ENCODE assay signal across 8 cellular contexts in the genomic region with DNA sequence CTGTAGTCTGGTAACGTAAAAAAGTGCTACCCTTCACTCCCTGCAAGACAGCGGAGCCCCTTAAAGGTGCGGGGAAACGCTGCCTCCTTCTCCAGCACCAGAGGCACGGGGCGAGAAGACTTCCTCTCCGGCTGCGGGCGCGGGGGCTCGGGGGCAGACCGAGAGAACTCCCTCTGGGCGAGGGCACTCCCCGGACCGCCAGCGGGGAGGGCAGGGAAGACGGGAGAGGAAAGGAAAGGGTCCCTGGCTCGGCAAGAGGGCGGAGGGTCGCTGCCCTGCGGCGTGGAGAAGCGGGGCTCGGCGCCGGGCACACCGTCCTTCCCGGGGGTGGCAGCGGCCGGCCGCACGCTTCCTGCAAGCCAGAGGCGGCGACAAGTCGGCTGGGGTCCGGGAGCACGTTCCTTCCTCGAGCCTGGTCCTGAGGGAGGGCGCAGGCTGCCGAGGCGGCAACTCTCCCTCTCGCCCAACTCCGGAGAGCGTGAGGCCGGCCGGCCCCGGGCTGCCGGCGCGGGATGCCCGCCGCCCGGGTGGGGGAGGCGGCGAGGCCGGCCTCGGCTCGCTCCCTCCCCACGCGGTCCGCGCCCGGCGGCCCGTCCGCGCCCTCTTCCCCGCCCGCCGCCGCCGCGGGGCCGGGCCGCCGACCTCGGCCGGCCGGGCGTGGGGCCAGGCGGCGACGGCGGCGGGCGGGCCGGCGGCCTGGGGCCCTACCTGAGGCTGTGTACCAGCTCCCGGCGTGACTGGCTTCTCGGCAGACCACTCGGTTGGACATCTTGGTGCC. TPM values are rescaled to one million over a fixed set of nuclear protein-coding genes. Genes with fewer than 3 reads are reported as not detected.
A peak's percentile ranks its signal among the peaks of the same experiment; 100 is the strongest.
DNase-seq lines count a peak whose midpoint lies in the region; ATAC-seq and TF ChIP-seq lines count a peak whose summit lies in the region.

No MANE protein-coding gene starts in this region.

- H3K4me1 ChIP-seq in urinary bladder (ENCODE audit: insufficient read depth): no peaks in the 10 kb centered on the region

- peak overlapping the region; percentile 87 for H3K4me3 ChIP-seq in urinary bladder (ENCODE audit: low read depth, low read length)

- peak overlapping the region; percentile 72 for H3K27ac ChIP-seq in urinary bladder (ENCODE audit: low read depth)

- under 1% methylated on average over 91 of the region's 92 CpGs for WGBS in urinary bladder

- peak; percentile 33 for DNase-seq in NK-92 treated with Interleukin-12 subunit alpha and Interleukin-12 subunit beta, amount 100 ng/mL, for 24 hours (lab: John Stamatoyannopoulos, UW)
- DNase-seq in NK-92 (lab: John Stamatoyannopoulos, UW; ENCODE audit: unreplicated experiment) (no peak), RKO (ENCODE audit: low spot score) (peak; percentile 32), globus pallidus (ENCODE audit: low spot score) (peak; percentile 29), omental fat pad (ENCODE audit: low spot score) (no peak)
- peak; percentile 8 to 33 (median 12) for DNase-seq in activated naive CD4-positive, alpha-beta T cell (lab: John Stamatoyannopoulos, UW)

- TF ChIP-seq CTCF in omental fat pad (IDR thresholded peaks at IDR 0.05): no peak

- H3K36me3 ChIP-seq in urinary bladder (ENCODE audit: insufficient read depth): no peaks in the 10 kb centered on the region

- peak; percentile 30 for ATAC-seq in HG02885 (IDR thresholded peaks at IDR 0.05; ENCODE audit: poor library complexity, unreplicated experiment)
- peak; percentile 65 for ATAC-seq in omental fat pad (ENCODE audit: low FRiP score)

RNA-seq across cellular contexts. Expression of a gene that starts 1.1 kb away (rescaled TPM):
- 10 to 100 TPM; 14.7 to 26.2 (median 21.7) TPM for total RNA-seq in omental fat pad
- total RNA-seq in urinary bladder: 56.0 TPM
- 34.7 TPM for polyA plus RNA-seq in urinary bladder

RNA-seq across cellular contexts. Expression of a gene that starts 29.9 kb away (rescaled TPM):
- total RNA-seq in omental fat pad (10 to 100 TPM; 29.2 to 55.5 (median 44.6) TPM), urinary bladder (59.8 TPM)
- polyA plus RNA-seq in urinary bladder: 77.1 TPM

RNA-seq across cellular contexts. Expression of a gene that starts 53.7 kb away (rescaled TPM):
- total RNA-seq in omental fat pad (10 to 100 TPM; 13.2 to 23.3 (median 15.9) TPM), urinary bladder (50.2 TPM)
- 6.8 TPM for polyA plus RNA-seq in urinary bladder

Comparison
In these comparisons a context has a peak if more than half of its experiments do, and no peak if none do; other contexts are left out.
1. DNase-seq: peak in NK-92 treated with Interleukin-12 subunit alpha and Interleukin-12 subunit beta, amount 100 ng/mL, for 24 hours (single experiment), RKO (single experiment), activated naive CD4-positive, alpha-beta T cell (4 of 4) and globus pallidus (single experiment); none in NK-92 (single experiment) and omental fat pad (single experiment).